8 cellular contexts compared by ENCODE assay signal in genomic region chr17:57455063-57455914, GRCh38.
A peak's percentile ranks its signal among the peaks of the same experiment; 100 is the strongest.
DNase-seq lines count a peak whose midpoint lies in the region; ATAC-seq and TF ChIP-seq lines count a peak whose summit lies in the region.

No MANE protein-coding gene starts in this region.

- intact Hi-C loops in stomach (cut with DNase I; ENCODE audit: low total_unique reads): no loop called here

- no peak overlapping the region for H3K4me3 ChIP-seq in stomach

- TF ChIP-seq POLR2A in stomach (IDR thresholded peaks at IDR 0.05): no peak

- H3K36me3 ChIP-seq in stomach: no peaks in the 10 kb centered on the region

- no peaks in the 10 kb centered on the region for H3K27me3 ChIP-seq in stomach

- DNase-seq in activated CD4-positive, alpha-beta T cell treated with anti-CD3 and anti-CD28 coated beads for 48 hours: peak; percentile 42
- DNase-seq in activated CD4-positive, alpha-beta T cell treated with anti-CD3 and anti-CD28 coated beads for 1 hour: no peak
- DNase-seq in SKM-1 treated with dmso at 0.1 percent for 144 hours (lab: John Stamatoyannopoulos, UW; ENCODE audit: unreplicated experiment): peak; percentile 51
- peak; percentile 79 for DNase-seq in epidermal melanocyte (ENCODE audit: insufficient read length, low spot score)
- peak; percentile 7 to 21 for DNase-seq in stimulated activated CD8-positive, alpha-beta memory T cell treated with anti-CD3 and anti-CD28 coated beads, Interleukin-7, amount 100 ng/mL, for 4 hours (ENCODE audit: low read depth in 2 of 2)
- no peak for DNase-seq in effector CD8-positive, alpha-beta T cell (lab: John Stamatoyannopoulos, UW)
- DNase-seq in stomach: no peak

- peaks cover 0 to 27% (median 6%) of the 10 kb centered on the region in 4 donors for H3K4me1 ChIP-seq in stomach

- H3K27ac ChIP-seq in stomach: peak overlapping the region in 1 of 5 donors; percentile 16

- no peaks in the 10 kb centered on the region for H3K9me3 ChIP-seq in stomach

- no peak for TF ChIP-seq EP300 in stomach (IDR thresholded peaks at IDR 0.05)

- whole genome bisulfite sequencing in stomach, 5 donors: 58 to 73% (median 68%) methylated on average over 24 to 25 of the region's 25 CpGs

- no peak for TF ChIP-seq CTCF in stomach (IDR thresholded peaks at IDR 0.05)

- ATAC-seq in HG03025 (IDR thresholded peaks at IDR 0.05; ENCODE audit: low FRiP score, unreplicated experiment): peak; percentile 73

Comparison
In these comparisons a context has a peak if more than half of its experiments do, and no peak if none do; other contexts are left out.
1. DNase-seq: peak in activated CD4-positive, alpha-beta T cell treated with anti-CD3 and anti-CD28 coated beads for 48 hours (single experiment), SKM-1 treated with dmso at 0.1 percent for 144 hours (single experiment), epidermal melanocyte (single experiment) and stimulated activated CD8-positive, alpha-beta memory T cell treated with anti-CD3 and anti-CD28 coated beads, Interleukin-7, amount 100 ng/mL, for 4 hours (2 of 2); none in activated CD4-positive, alpha-beta T cell treated with anti-CD3 and anti-CD28 coated beads for 1 hour (single experiment), effector CD8-positive, alpha-beta T cell (single experiment) and stomach (single experiment).